In the genomic region with DNA sequence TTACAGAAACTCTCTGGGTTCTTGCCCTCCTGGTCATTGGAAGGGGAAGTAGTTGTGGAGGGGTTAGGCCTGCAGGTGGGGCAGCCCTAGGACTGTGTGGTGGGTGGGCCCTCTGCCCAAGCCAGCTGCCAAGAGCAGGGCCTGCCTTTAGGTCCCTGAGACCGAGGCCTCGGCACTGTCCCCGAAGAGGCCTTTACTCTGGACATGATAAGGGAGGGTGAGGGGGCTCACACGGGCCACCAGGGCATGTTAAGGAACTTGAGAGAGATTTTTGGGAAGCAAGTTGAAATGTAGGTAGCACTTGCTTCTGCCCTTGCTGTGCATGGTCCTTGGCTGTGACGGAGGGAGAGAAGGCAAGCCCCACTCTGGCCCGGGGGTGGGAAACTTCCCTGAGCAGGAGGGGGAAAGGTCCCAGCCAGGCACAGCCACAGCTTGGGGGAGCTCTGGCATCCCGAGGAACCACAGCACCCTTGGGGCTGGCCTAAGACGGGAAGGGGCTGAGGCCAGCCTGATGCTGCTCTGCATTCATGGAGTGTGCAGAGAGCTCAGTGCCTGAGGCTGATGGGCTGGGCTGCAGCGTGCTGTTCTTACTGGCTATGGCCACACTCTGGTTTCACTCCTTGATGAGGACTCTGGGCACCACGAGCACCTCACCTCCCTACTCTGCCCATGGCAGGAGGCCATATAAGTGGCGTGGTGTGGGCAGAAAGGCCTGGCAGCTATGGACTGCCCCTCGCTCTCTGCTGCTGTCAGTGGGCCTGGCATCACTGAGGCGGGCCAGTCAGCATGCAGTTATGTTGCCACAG, we compare ENCODE assay signal across 1 cellular context.
TF ChIP-seq lines count a peak whose summit lies in the region.

No MANE protein-coding gene starts in this region.

TF ChIP-seq in IMR-90, 13 proteins besides CTCF, POLR2A, EP300 and RAD21:
- TF ChIP-seq NFE2L2 (IDR thresholded peaks at IDR 0.05; ENCODE audit: low read depth, low read length) = no peak
